In the genomic region with DNA sequence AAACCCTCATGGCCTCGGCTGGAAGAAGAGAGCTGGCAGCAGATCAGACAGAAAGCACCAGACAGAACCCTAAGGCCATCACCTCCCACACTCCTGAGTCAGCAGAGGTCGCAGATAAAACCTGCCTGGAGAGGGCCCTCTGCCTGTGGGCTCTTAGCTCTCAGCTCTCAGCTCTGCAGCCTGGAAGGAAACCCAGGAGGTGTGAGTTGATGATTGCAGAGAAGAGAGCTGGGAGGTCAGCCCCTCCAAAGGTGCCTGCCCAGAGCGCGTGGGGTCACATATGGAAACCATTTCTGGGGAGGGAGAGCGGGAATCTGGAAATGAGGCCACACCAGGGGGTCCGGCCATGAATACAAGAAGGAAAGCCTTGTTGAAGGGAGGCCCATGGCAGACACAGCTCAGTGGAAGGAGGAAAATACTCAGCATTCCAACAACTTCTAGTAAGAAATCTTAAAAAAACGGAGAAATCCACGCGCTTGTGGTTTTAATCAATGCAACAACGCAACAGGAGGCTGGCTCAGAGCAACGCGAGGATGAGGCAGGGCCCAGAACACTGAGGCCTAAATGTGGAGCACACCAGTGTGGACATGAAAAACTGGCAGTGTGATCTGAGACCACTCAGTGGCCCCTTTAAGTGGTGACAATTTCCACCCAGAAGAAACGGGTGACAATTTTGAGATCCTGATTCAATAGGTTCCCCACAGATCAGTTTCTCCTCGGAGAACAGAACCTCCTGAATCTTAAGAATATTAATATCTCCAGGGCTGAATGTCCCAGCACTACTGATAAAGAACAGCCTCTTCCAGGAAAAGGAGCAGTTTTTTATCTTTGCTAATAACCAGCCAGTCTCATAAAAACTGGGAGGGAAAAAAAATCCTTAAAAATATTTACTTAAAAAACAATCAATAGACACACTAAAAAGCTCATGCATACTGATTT, we compare ENCODE assay signal across 1 cellular context.
A peak's percentile ranks its signal among the peaks of the same experiment; 100 is the strongest.
TF ChIP-seq lines count a peak whose summit lies in the region.

No MANE protein-coding gene starts in this region.

TF ChIP-seq in H1, 55 proteins besides CTCF, POLR2A, EP300 and RAD21:
- TF ChIP-seq BACH1 (IDR thresholded peaks at IDR 0.05; ENCODE audit: low read length) (no peak), CTBP2 (IDR thresholded peaks at IDR 0.05; ENCODE audit: borderline replicate concordance, insufficient read depth, insufficient read length, low read length) (no peak), SIN3A (conservative IDR thresholded peaks at IDR 0.05 in 1 of 2, IDR thresholded peaks at IDR 0.05 in 1 of 2; ENCODE audit: low read depth in 1 of 2, low read length in 2 of 2) (no peak), TBP (IDR thresholded peaks at IDR 0.05; ENCODE audit: low read depth, low read length) (peak; percentile 53; the same call in 1 of the 2 replicates), CBX8 (IDR thresholded peaks at IDR 0.05; ENCODE audit: borderline replicate concordance, low read depth, low read length) (no peak), ZNF274 (IDR thresholded peaks at IDR 0.05; ENCODE audit: borderline replicate concordance, extremely low read depth, low read length) (no peak), SUZ12 (IDR thresholded peaks at IDR 0.05; ENCODE audit: low read length) (no peak), TEAD4 (IDR thresholded peaks at IDR 0.05; ENCODE audit: low read depth, low read length) (0 out of 2 replicates have a peak, but pooled peaks have one; percentile 44), MAFK (IDR thresholded peaks at IDR 0.05; ENCODE audit: low read depth, low read length) (peak; percentile 54; the same call in 1 of the 2 replicates), POLR2AphosphoS5 (IDR thresholded peaks at IDR 0.05; ENCODE audit: low read depth, low read length) (no peak), KDM4A (IDR thresholded peaks at IDR 0.05; ENCODE audit: low read depth, low read length, severe bottlenecking) (no peak), SIRT6 (IDR thresholded peaks at IDR 0.05; ENCODE audit: low read length) (no peak)
- TF ChIP-seq, protein P1, sequence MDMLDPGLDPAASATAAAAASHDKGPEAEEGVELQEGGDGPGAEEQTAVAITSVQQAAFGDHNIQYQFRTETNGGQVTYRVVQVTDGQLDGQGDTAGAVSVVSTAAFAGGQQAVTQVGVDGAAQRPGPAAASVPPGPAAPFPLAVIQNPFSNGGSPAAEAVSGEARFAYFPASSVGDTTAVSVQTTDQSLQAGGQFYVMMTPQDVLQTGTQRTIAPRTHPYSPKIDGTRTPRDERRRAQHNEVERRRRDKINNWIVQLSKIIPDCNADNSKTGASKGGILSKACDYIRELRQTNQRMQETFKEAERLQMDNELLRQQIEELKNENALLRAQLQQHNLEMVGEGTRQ (IDR thresholded peaks at IDR 0.05; ENCODE audit: low read length), result no peak
- TF ChIP-seq, protein P2, sequence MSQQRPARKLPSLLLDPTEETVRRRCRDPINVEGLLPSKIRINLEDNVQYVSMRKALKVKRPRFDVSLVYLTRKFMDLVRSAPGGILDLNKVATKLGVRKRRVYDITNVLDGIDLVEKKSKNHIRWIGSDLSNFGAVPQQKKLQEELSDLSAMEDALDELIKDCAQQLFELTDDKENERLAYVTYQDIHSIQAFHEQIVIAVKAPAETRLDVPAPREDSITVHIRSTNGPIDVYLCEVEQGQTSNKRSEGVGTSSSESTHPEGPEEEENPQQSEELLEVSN (IDR thresholded peaks at IDR 0.05), result peak; percentile 59
